Comparison of ENCODE assay signal across 31 cellular contexts in genomic region chr13:48710160-48710559, GRCh38. TPM values are rescaled to one million over a fixed set of nuclear protein-coding genes. Genes with fewer than 3 reads are reported as not detected.
"Had no signal": no experiment of that assay in that cellular context is flagged by ENCODE, and none has a peak within 500 bp of the region (broad histone marks: within the 10 kb centered on the region; RNA-seq: fewer than 3 reads in every experiment).

No MANE protein-coding gene starts in this region.

- ATAC-seq: esophagus mucosa, gastroesophageal sphincter, heart right ventricle, T-helper 17 cell had no signal

- H3K27me3 Mint-ChIP-seq: activated naive CD8-positive, alpha-beta T cell treated with anti-CD3 and anti-CD28 coated beads, Interleukin-2, amount 10 ng/mL, durations not matched to agents 7 days and 5 days; activated T-cell treated with anti-CD3 and anti-CD28 coated beads, Interleukin-2, amount 50 U/mL, for 24 hours; brain; T-helper 17 cell had no signal

- H3K27me3 ChIP-seq: ascending aorta, breast epithelium, cardiac muscle cell, colonic mucosa, gastroesophageal sphincter, heart right ventricle had no signal

- H3K36me3 Mint-ChIP-seq: brain had no signal

- H3K9me3 ChIP-seq: colonic mucosa had no signal

- H3K4me1 Mint-ChIP-seq: activated naive CD8-positive, alpha-beta T cell treated with anti-CD3 and anti-CD28 coated beads, Interleukin-2, amount 10 ng/mL, durations not matched to agents 7 days and 5 days; brain; T-helper 17 cell had no signal

- H3K4me3 ChIP-seq: ascending aorta, breast epithelium, cardiac muscle cell, colonic mucosa, gastroesophageal sphincter, heart right ventricle had no signal

- H3K4me3 Mint-ChIP-seq: activated naive CD4-positive, alpha-beta T cell treated with anti-CD3 and anti-CD28 coated beads, Interleukin-2, amount 10 ng/mL, durations not matched to agents 7 days and 5 days; activated naive CD8-positive, alpha-beta T cell treated with anti-CD3 and anti-CD28 coated beads, Interleukin-2, amount 10 ng/mL, durations not matched to agents 7 days and 5 days; activated T-cell treated with anti-CD3 and anti-CD28 coated beads, Interleukin-2, amount 50 U/mL, for 24 hours; activated T-helper 1 cell treated with anti-CD3 and anti-CD28 coated beads, Interleukin-12 subunit alpha, Interleukin-12 subunit beta, Interleukin-2, Interleukin-4 antibody, amounts not matched to agents 30 ng/mL and 10 ng/mL and 1 ng/mL, durations not matched to agents 14 hours and 24 hours and 36 hours; brain; T-helper 17 cell; T-helper 2 cell treated with Interferon-gamma antibody and Interleukin-4, amounts not matched to agents 5 μg/mL and 100 μg/mL, for 36 hours had no signal

- DNase-seq: activated CD4-positive, alpha-beta T cell treated with anti-CD3 and anti-CD28 coated beads for 4 hours; activated CD4-positive, alpha-beta T cell treated with anti-CD3 and anti-CD28 coated beads, Interleukin-2, amount 50 U/mL, for 1 hour; activated CD4-positive, alpha-beta T cell treated with anti-CD3 and anti-CD28 coated beads, Interleukin-2, amount 50 U/mL, for 48 hours; activated CD4-positive, CD25-positive, alpha-beta regulatory T cell; activated CD4-positive, CD25-positive, alpha-beta regulatory T cell treated with anti-CD3 and anti-CD28 coated beads, Interleukin-2, amount 50 U/mL, for 72 hours; activated CD8-positive, alpha-beta memory T cell treated with anti-CD3 and anti-CD28 coated beads, Interleukin-2, amount 50 U/mL, for 48 hours; activated gamma-delta T cell; activated naive CD4-positive, alpha-beta T cell; activated naive CD4-positive, alpha-beta T cell treated with anti-CD3 and anti-CD28 coated beads, Interleukin-2, amount 10 ng/mL, durations not matched to agents 7 days and 5 days; activated naive CD8-positive, alpha-beta T cell treated with anti-CD3 and anti-CD28 coated beads, Interleukin-2, amount 10 ng/mL, durations not matched to agents 7 days and 5 days; activated T-cell treated with anti-CD3 and anti-CD28 coated beads for 4 hours; activated T-cell treated with anti-CD3 and anti-CD28 coated beads, Interleukin-2, amount 50 U/mL, for 24 hours; central memory CD4-positive, alpha-beta T cell; cerebellar nuclear complex; colonic mucosa; effector CD8-positive, alpha-beta T cell; foreskin melanocyte; heart right ventricle; T-helper 1 cell; T-helper 17 cell; T1000 had no signal

- H3K27ac Mint-ChIP-seq: activated naive CD4-positive, alpha-beta T cell treated with anti-CD3 and anti-CD28 coated beads, Interleukin-2, amount 10 ng/mL, durations not matched to agents 7 days and 5 days; activated naive CD8-positive, alpha-beta T cell treated with anti-CD3 and anti-CD28 coated beads, Interleukin-2, amount 10 ng/mL, durations not matched to agents 7 days and 5 days; activated T-cell treated with anti-CD3 and anti-CD28 coated beads, Interleukin-2, amount 50 U/mL, for 24 hours; activated T-helper 1 cell treated with anti-CD3 and anti-CD28 coated beads, Interleukin-12 subunit alpha, Interleukin-12 subunit beta, Interleukin-2, Interleukin-4 antibody, amounts not matched to agents 30 ng/mL and 10 ng/mL and 1 ng/mL, durations not matched to agents 14 hours and 24 hours and 36 hours; brain; T-helper 17 cell; T-helper 2 cell treated with Interferon-gamma antibody and Interleukin-4, amounts not matched to agents 5 μg/mL and 100 μg/mL, for 36 hours had no signal

- H3K36me3 ChIP-seq: ascending aorta, breast epithelium, cardiac muscle cell, colonic mucosa, gastroesophageal sphincter had no signal

- H3K27ac ChIP-seq: ascending aorta, breast epithelium, cardiac muscle cell, colonic mucosa, gastroesophageal sphincter, heart right ventricle had no signal

- H3K4me1 ChIP-seq: ascending aorta, breast epithelium, colonic mucosa, gastroesophageal sphincter, heart right ventricle had no signal

RNA-seq across cellular contexts. Expression of gene CYSLTR2, which starts 56.4 kb away (rescaled TPM):
- total RNA-seq: dermis microvascular lymphatic vessel endothelial cell, epithelial cell of proximal tubule had no signal
